ENCODE assay signal across 1 cellular context in the genomic region with DNA sequence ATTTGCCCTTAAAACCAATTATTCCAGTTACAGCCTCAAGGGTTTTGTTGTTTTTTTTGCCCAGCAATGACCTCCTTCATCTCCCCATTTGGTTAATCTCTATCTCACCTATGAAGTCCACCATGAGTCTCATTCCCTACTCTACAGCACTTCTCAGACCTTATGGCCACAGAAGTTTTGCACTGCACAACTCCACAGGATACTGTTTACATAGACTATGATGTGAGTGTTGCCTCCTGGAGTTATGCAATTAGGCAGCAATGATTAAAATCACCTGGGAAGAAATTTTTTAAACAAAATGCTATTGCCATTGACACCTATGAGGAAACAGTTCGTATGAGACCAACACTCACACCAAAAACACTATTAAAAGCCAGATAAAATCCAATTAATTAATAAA.
TF ChIP-seq lines count a peak whose summit lies in the region.

No MANE protein-coding gene starts in this region.

TF ChIP-seq in HepG2, 621 proteins besides CTCF, POLR2A, EP300 and RAD21 (continued from another document):
- TF ChIP-seq ZNF781 (CRISPR knock-in tag; IDR thresholded peaks at IDR 0.05; ENCODE audit: borderline replicate concordance, not compliant biosample characterization) (no peak), SSRP1 (CRISPR knock-in tag; IDR thresholded peaks at IDR 0.05) (no peak), RBAK (CRISPR knock-in tag; IDR thresholded peaks at IDR 0.05) (no peak), GATAD2A (CRISPR knock-in tag; IDR thresholded peaks at IDR 0.05) (no peak), ZNF354B (CRISPR knock-in tag; IDR thresholded peaks at IDR 0.05) (no peak), ZNF501 (CRISPR knock-in tag; IDR thresholded peaks at IDR 0.05) (no peak), CEBPG (CRISPR knock-in tag; IDR thresholded peaks at IDR 0.05) (no peak), LCORL (IDR thresholded peaks at IDR 0.05) (no peak), LCORL (CRISPR knock-in tag; IDR thresholded peaks at IDR 0.05) (no peak), ZNF761 (CRISPR knock-in tag; conservative IDR thresholded peaks at IDR 0.05) (no peak), HNF4A (CRISPR knock-in tag; IDR thresholded peaks at IDR 0.05) (no peak), ZFP62 (CRISPR knock-in tag; IDR thresholded peaks at IDR 0.05) (no peak), ZNF678 (CRISPR knock-in tag; IDR thresholded peaks at IDR 0.05) (no peak), HNRNPH1 (optimal IDR thresholded peaks at IDR 0.05; ENCODE audit: low read depth, low read length) (no peak), SIN3A (IDR thresholded peaks at IDR 0.05; ENCODE audit: borderline replicate concordance, low read depth, low read length) (no peak), TBP (CRISPR knock-in tag; IDR thresholded peaks at IDR 0.05) (no peak), GPN1 (CRISPR knock-in tag; IDR thresholded peaks at IDR 0.05; ENCODE audit: borderline replicate concordance) (no peak), SNAI1 (CRISPR knock-in tag; IDR thresholded peaks at IDR 0.05; ENCODE audit: borderline replicate concordance) (no peak)
- TF ChIP-seq, protein P1, sequence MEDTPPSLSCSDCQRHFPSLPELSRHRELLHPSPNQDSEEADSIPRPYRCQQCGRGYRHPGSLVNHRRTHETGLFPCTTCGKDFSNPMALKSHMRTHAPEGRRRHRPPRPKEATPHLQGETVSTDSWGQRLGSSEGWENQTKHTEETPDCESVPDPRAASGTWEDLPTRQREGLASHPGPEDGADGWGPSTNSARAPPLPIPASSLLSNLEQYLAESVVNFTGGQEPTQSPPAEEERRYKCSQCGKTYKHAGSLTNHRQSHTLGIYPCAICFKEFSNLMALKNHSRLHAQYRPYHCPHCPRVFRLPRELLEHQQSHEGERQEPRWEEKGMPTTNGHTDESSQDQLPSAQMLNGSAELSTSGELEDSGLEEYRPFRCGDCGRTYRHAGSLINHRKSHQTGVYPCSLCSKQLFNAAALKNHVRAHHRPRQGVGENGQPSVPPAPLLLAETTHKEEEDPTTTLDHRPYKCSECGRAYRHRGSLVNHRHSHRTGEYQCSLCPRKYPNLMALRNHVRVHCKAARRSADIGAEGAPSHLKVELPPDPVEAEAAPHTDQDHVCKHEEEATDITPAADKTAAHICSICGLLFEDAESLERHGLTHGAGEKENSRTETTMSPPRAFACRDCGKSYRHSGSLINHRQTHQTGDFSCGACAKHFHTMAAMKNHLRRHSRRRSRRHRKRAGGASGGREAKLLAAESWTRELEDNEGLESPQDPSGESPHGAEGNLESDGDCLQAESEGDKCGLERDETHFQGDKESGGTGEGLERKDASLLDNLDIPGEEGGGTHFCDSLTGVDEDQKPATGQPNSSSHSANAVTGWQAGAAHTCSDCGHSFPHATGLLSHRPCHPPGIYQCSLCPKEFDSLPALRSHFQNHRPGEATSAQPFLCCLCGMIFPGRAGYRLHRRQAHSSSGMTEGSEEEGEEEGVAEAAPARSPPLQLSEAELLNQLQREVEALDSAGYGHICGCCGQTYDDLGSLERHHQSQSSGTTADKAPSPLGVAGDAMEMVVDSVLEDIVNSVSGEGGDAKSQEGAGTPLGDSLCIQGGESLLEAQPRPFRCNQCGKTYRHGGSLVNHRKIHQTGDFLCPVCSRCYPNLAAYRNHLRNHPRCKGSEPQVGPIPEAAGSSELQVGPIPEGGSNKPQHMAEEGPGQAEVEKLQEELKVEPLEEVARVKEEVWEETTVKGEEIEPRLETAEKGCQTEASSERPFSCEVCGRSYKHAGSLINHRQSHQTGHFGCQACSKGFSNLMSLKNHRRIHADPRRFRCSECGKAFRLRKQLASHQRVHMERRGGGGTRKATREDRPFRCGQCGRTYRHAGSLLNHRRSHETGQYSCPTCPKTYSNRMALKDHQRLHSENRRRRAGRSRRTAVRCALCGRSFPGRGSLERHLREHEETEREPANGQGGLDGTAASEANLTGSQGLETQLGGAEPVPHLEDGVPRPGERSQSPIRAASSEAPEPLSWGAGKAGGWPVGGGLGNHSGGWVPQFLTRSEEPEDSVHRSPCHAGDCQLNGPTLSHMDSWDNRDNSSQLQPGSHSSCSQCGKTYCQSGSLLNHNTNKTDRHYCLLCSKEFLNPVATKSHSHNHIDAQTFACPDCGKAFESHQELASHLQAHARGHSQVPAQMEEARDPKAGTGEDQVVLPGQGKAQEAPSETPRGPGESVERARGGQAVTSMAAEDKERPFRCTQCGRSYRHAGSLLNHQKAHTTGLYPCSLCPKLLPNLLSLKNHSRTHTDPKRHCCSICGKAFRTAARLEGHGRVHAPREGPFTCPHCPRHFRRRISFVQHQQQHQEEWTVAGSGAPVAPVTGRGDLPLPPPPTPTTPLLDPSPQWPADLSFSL (CRISPR knock-in tag; IDR thresholded peaks at IDR 0.05), result no peak
